In the genomic region with DNA sequence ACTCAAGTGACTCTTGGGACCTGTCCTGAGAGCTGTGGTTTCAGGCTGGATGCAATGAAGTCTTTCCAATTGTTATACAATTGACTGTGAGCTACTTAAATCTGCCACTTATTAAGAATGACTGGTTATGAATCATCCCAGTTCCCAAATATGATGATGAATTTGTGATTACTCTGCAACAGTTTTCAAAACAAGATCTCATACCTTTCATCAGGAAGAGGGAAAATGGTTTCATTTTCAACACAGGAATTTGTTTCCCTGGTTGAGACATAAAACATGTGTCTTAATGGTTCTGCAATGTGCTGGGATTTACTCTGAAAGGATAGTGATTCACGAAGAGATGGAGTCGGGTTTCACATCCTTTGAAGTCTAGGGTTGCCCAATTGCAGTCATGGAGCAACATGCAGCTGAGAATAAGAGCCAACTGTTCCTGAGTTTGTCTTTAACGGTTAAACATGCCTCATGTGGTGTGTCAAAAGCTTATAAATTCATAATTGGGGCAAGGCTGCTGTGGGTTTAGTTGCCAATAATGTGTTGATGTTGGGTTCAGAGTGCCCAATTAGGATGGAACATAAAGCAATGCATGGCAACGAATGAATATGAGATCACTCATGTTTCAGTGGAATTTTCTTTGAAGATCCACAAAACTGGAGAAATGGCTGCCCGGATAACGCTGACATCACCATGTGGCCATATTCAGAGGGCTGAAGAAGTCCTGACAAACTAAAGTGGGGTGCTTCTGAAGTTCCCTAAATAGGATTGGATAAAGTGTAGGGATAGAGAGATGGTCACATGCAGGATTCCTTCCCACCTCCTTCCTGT, we compare ENCODE assay signal across 1 cellular context.
TF ChIP-seq lines count a peak whose summit lies in the region.

No MANE protein-coding gene starts in this region.

TF ChIP-seq in HepG2, 621 proteins besides CTCF, POLR2A, EP300 and RAD21 (continued from another document and continues in another):
- TF ChIP-seq, protein P1, sequence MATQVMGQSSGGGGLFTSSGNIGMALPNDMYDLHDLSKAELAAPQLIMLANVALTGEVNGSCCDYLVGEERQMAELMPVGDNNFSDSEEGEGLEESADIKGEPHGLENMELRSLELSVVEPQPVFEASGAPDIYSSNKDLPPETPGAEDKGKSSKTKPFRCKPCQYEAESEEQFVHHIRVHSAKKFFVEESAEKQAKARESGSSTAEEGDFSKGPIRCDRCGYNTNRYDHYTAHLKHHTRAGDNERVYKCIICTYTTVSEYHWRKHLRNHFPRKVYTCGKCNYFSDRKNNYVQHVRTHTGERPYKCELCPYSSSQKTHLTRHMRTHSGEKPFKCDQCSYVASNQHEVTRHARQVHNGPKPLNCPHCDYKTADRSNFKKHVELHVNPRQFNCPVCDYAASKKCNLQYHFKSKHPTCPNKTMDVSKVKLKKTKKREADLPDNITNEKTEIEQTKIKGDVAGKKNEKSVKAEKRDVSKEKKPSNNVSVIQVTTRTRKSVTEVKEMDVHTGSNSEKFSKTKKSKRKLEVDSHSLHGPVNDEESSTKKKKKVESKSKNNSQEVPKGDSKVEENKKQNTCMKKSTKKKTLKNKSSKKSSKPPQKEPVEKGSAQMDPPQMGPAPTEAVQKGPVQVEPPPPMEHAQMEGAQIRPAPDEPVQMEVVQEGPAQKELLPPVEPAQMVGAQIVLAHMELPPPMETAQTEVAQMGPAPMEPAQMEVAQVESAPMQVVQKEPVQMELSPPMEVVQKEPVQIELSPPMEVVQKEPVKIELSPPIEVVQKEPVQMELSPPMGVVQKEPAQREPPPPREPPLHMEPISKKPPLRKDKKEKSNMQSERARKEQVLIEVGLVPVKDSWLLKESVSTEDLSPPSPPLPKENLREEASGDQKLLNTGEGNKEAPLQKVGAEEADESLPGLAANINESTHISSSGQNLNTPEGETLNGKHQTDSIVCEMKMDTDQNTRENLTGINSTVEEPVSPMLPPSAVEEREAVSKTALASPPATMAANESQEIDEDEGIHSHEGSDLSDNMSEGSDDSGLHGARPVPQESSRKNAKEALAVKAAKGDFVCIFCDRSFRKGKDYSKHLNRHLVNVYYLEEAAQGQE (IDR thresholded peaks at IDR 0.05; ENCODE audit: borderline replicate concordance in 1 of 2, low read depth in 1 of 2, low read length in 2 of 2): 0 out of 4 replicates have a peak, but pooled peaks of 1 of the 2 experiments have one; percentile 6
- TF ChIP-seq SP4 (CRISPR knock-in tag; IDR thresholded peaks at IDR 0.05) (peak; percentile 63; the same call in 1 of the 2 replicates), RFXANK (CRISPR knock-in tag; IDR thresholded peaks at IDR 0.05) (0 out of 2 replicates have a peak, but pooled peaks have one; percentile 57), NKX3-1 (CRISPR knock-in tag; IDR thresholded peaks at IDR 0.05) (no peak), ETV5 (CRISPR knock-in tag; IDR thresholded peaks at IDR 0.05; ENCODE audit: borderline replicate concordance) (peak; percentile 77), MEIS2 (CRISPR knock-in tag; IDR thresholded peaks at IDR 0.05) (no peak), SMYD3 (CRISPR knock-in tag; IDR thresholded peaks at IDR 0.05) (peak; percentile 58; the same call in 1 of the 2 replicates), ZNF468 (CRISPR knock-in tag; IDR thresholded peaks at IDR 0.05) (no peak), PPARG (CRISPR knock-in tag; conservative IDR thresholded peaks at IDR 0.05) (peak; percentile 71), ZSCAN9 (CRISPR knock-in tag; IDR thresholded peaks at IDR 0.05; ENCODE audit: borderline replicate concordance) (no peak; the same call in 1 of the 2 replicates), FOXC1 (CRISPR knock-in tag; IDR thresholded peaks at IDR 0.05; ENCODE audit: borderline replicate concordance) (no peak; the same call in 1 of the 2 replicates), SP140L (CRISPR knock-in tag; IDR thresholded peaks at IDR 0.05; ENCODE audit: borderline replicate concordance) (0 out of 2 replicates have a peak, but pooled peaks have one; percentile 24), HNRNPH1 (optimal IDR thresholded peaks at IDR 0.05; ENCODE audit: low read depth, low read length) (no peak), ELF4 (CRISPR knock-in tag; IDR thresholded peaks at IDR 0.05; ENCODE audit: borderline replicate concordance) (peak; percentile 96), MXD4 (CRISPR knock-in tag; IDR thresholded peaks at IDR 0.05) (0 out of 2 replicates have a peak, but pooled peaks have one; percentile 85), MYC (CRISPR knock-in tag; IDR thresholded peaks at IDR 0.05; ENCODE audit: borderline replicate concordance) (peak; percentile 60; the same call in 1 of the 2 replicates), PHB2 (IDR thresholded peaks at IDR 0.05; ENCODE audit: partially characterized antibody) (no peak), ZNF501 (CRISPR knock-in tag; IDR thresholded peaks at IDR 0.05) (peak; percentile 84; the same call in 1 of the 2 replicates), ZBTB21 (CRISPR knock-in tag; IDR thresholded peaks at IDR 0.05) (peak; percentile 17; the same call in 1 of the 2 replicates), KLF15 (CRISPR knock-in tag; IDR thresholded peaks at IDR 0.05; ENCODE audit: borderline replicate concordance) (no peak), KMT2B (CRISPR knock-in tag; IDR thresholded peaks at IDR 0.05) (no peak), ZNF460 (CRISPR knock-in tag; IDR thresholded peaks at IDR 0.05; ENCODE audit: borderline replicate concordance) (no peak; the same call in 1 of the 2 replicates), RARA (CRISPR knock-in tag; IDR thresholded peaks at IDR 0.05) (peak; percentile 93), HOXD1 (CRISPR knock-in tag; IDR thresholded peaks at IDR 0.05) (no peak), FOXM1 (CRISPR knock-in tag; IDR thresholded peaks at IDR 0.05) (no peak), PHF8 (CRISPR knock-in tag; IDR thresholded peaks at IDR 0.05) (no peak), CBX2 (IDR thresholded peaks at IDR 0.05; ENCODE audit: low read depth, low read length) (no peak), CBX2 (CRISPR knock-in tag; IDR thresholded peaks at IDR 0.05; ENCODE audit: low read depth) (no peak; the same call in 1 of the 2 replicates), PHF20 (CRISPR knock-in tag; IDR thresholded peaks at IDR 0.05) (peak; percentile 67), MATR3 (CRISPR knock-in tag; IDR thresholded peaks at IDR 0.05) (no peak), HDAC2 (CRISPR knock-in tag; IDR thresholded peaks at IDR 0.05) (peak; percentile 97), NFYC (CRISPR knock-in tag; IDR thresholded peaks at IDR 0.05) (peak; percentile 53; the same call in 1 of the 2 replicates), MIER2 (CRISPR knock-in tag; IDR thresholded peaks at IDR 0.05) (peak; percentile 62; the same call in 1 of the 2 replicates), ZNF484 (CRISPR knock-in tag; IDR thresholded peaks at IDR 0.05; ENCODE audit: borderline replicate concordance, low read depth) (no peak), ZSCAN29 (CRISPR knock-in tag; conservative IDR thresholded peaks at IDR 0.05) (0 out of 2 replicates have a peak, but pooled peaks have one; percentile 71), MYNN (CRISPR knock-in tag; IDR thresholded peaks at IDR 0.05; ENCODE audit: low read depth) (peak; percentile 61; the same call in 1 of the 2 replicates), MLLT10 (CRISPR knock-in tag; IDR thresholded peaks at IDR 0.05) (no peak), KMT2A (CRISPR knock-in tag; IDR thresholded peaks at IDR 0.05) (no peak), KDM5A (IDR thresholded peaks at IDR 0.05; ENCODE audit: borderline replicate concordance, low read length) (no peak), ZNF674 (CRISPR knock-in tag; IDR thresholded peaks at IDR 0.05; ENCODE audit: low read depth) (no peak), HOXA5 (CRISPR knock-in tag; IDR thresholded peaks at IDR 0.05) (peak; percentile 38; the same call in 1 of the 2 replicates), ZNF263 (CRISPR knock-in tag; IDR thresholded peaks at IDR 0.05) (no peak; the same call in 1 of the 2 replicates), MAFF (IDR thresholded peaks at IDR 0.05; ENCODE audit: low read depth, low read length) (peak; percentile 38), ZNF367 (CRISPR knock-in tag; IDR thresholded peaks at IDR 0.05; ENCODE audit: borderline replicate concordance) (no peak), HMGA1 (CRISPR knock-in tag; conservative IDR thresholded peaks at IDR 0.05) (no peak), AKAP8 (CRISPR knock-in tag; IDR thresholded peaks at IDR 0.05) (0 out of 2 replicates have a peak, but pooled peaks have one; percentile 15), ZNF570 (CRISPR knock-in tag; IDR thresholded peaks at IDR 0.05; ENCODE audit: borderline replicate concordance) (no peak), YEATS2 (CRISPR knock-in tag; IDR thresholded peaks at IDR 0.05; ENCODE audit: borderline replicate concordance) (peak; percentile 49; the same call in 1 of the 2 replicates), KDM5B (CRISPR knock-in tag; IDR thresholded peaks at IDR 0.05; ENCODE audit: borderline replicate concordance) (no peak), ZNF558 (CRISPR knock-in tag; IDR thresholded peaks at IDR 0.05; ENCODE audit: borderline replicate concordance) (no peak; the same call in 1 of the 2 replicates), TSC22D2 (CRISPR knock-in tag; IDR thresholded peaks at IDR 0.05; ENCODE audit: borderline replicate concordance) (peak; percentile 25; the same call in 1 of the 2 replicates)
- TF ChIP-seq, protein P2, sequence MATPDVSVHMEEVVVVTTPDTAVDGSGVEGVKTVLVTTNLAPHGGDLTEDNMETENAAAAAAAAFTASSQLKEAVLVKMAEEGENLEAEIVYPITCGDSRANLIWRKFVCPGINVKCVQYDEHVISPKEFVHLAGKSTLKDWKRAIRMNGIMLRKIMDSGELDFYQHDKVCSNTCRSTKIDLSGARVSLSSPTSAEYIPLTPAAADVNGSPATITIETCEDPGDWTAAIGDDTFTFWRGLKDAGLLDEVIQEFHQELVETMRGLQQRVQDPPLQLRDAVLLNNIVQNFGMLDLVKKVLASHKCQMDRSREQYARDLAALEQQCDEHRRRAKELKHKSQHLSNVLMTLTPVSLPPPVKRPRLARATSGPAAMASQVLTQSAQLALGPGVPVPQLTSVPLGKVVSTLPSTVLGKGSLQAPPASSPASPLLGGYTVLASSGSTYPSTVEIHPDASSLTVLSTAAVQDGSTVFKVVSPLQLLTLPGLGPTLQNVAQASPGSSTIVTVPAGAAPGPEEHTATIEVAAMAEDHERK (CRISPR knock-in tag; IDR thresholded peaks at IDR 0.05; ENCODE audit: low read depth): 0 out of 2 replicates have a peak, but pooled peaks have one; percentile 38
- TF ChIP-seq, protein P3, sequence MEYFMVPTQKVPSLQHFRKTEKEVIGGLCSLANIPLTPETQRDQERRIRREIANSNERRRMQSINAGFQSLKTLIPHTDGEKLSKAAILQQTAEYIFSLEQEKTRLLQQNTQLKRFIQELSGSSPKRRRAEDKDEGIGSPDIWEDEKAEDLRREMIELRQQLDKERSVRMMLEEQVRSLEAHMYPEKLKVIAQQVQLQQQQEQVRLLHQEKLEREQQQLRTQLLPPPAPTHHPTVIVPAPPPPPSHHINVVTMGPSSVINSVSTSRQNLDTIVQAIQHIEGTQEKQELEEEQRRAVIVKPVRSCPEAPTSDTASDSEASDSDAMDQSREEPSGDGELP (IDR thresholded peaks at IDR 0.05; ENCODE audit: borderline replicate concordance, low read depth): peak; percentile 92
- TF ChIP-seq, protein P4, sequence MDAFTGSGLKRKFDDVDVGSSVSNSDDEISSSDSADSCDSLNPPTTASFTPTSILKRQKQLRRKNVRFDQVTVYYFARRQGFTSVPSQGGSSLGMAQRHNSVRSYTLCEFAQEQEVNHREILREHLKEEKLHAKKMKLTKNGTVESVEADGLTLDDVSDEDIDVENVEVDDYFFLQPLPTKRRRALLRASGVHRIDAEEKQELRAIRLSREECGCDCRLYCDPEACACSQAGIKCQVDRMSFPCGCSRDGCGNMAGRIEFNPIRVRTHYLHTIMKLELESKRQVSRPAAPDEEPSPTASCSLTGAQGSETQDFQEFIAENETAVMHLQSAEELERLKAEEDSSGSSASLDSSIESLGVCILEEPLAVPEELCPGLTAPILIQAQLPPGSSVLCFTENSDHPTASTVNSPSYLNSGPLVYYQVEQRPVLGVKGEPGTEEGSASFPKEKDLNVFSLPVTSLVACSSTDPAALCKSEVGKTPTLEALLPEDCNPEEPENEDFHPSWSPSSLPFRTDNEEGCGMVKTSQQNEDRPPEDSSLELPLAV (CRISPR knock-in tag; conservative IDR thresholded peaks at IDR 0.05; ENCODE audit: low read depth): no peak
- TF ChIP-seq, protein P5, sequence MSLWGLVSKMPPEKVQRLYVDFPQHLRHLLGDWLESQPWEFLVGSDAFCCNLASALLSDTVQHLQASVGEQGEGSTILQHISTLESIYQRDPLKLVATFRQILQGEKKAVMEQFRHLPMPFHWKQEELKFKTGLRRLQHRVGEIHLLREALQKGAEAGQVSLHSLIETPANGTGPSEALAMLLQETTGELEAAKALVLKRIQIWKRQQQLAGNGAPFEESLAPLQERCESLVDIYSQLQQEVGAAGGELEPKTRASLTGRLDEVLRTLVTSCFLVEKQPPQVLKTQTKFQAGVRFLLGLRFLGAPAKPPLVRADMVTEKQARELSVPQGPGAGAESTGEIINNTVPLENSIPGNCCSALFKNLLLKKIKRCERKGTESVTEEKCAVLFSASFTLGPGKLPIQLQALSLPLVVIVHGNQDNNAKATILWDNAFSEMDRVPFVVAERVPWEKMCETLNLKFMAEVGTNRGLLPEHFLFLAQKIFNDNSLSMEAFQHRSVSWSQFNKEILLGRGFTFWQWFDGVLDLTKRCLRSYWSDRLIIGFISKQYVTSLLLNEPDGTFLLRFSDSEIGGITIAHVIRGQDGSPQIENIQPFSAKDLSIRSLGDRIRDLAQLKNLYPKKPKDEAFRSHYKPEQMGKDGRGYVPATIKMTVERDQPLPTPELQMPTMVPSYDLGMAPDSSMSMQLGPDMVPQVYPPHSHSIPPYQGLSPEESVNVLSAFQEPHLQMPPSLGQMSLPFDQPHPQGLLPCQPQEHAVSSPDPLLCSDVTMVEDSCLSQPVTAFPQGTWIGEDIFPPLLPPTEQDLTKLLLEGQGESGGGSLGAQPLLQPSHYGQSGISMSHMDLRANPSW (CRISPR knock-in tag; IDR thresholded peaks at IDR 0.05; ENCODE audit: borderline replicate concordance): no peak
- TF ChIP-seq, protein P6, sequence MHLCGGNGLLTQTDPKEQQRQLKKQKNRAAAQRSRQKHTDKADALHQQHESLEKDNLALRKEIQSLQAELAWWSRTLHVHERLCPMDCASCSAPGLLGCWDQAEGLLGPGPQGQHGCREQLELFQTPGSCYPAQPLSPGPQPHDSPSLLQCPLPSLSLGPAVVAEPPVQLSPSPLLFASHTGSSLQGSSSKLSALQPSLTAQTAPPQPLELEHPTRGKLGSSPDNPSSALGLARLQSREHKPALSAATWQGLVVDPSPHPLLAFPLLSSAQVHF (CRISPR knock-in tag; IDR thresholded peaks at IDR 0.05): no peak
- TF ChIP-seq, protein P7, sequence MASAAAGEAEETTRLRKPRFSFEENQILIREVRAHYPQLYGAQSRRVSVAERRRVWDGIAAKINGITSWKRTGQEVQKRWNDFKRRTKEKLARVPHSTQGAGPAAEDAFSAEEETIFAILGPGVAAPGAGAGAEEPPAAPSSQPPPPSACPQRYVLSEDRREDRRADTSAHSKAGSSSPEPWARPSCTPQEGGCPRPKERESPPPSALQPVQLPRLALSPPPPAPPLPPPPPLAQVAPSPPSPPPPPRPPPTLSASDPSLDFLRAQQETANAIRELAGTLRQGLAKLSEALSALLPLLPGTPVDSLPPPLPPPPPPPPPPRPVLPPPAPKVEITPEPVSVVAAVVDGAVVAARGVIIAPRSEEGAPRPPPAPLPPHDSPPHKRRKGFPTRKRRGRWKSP (CRISPR knock-in tag; IDR thresholded peaks at IDR 0.05): peak; percentile 93; the same call in 1 of the 2 replicates
